In genomic region chr15:43510230-43511011, GRCh38 we compare ENCODE assay signal across 8 cellular contexts. TPM values are rescaled to one million over a fixed set of nuclear protein-coding genes. Genes with fewer than 3 reads are reported as not detected.
DNase-seq lines count a peak whose midpoint lies in the region; ATAC-seq, FAIRE-seq and TF ChIP-seq lines count a peak whose summit lies in the region.

No MANE protein-coding gene starts in this region.

- ATAC-seq in GM18873 (IDR thresholded peaks at IDR 0.05; ENCODE audit: low FRiP score, unreplicated experiment) = peak; percentile 92
- ATAC-seq in HG03135 (IDR thresholded peaks at IDR 0.05; ENCODE audit: unreplicated experiment) = peak; percentile 95

- H3K79me2 ChIP-seq in mammary epithelial cell (ENCODE audit: insufficient read depth, low read length) = no peaks in the 10 kb centered on the region

- TSS peak; percentile 74 for BruUV-seq in mammary epithelial cell (replicated peaks; lab: Mats Ljungman, UMichigan)

- TF ChIP-seq CTCF in AG04450 (IDR thresholded peaks at IDR 0.05; ENCODE audit: low read depth, low read length) (peak; percentile 45), VCaP (conservative IDR thresholded peaks at IDR 0.05) (peak; percentile 34; the same call in 1 of the 2 replicates), mammary epithelial cell (conservative IDR thresholded peaks at IDR 0.05 in 1 of 2, IDR thresholded peaks at IDR 0.05 in 1 of 2; ENCODE audit: extremely low read depth in 1 of 2, insufficient read depth in 1 of 2, low read depth in 1 of 2, low read length in 2 of 2) (peak in 1 of 2 donors; percentile 13)

- peak overlapping the region; percentile 91 for H2AFZ ChIP-seq in mammary epithelial cell (ENCODE audit: low read depth, low read length)

- no peaks in the 10 kb centered on the region for H4K20me1 ChIP-seq in mammary epithelial cell (ENCODE audit: insufficient read depth, low read length)

- H3K4me1 ChIP-seq in mammary epithelial cell (ENCODE audit: insufficient read depth, low read length) = peaks cover 10% of the 10 kb centered on the region
- no peaks in the 10 kb centered on the region for H3K4me1 ChIP-seq in small intestine (ENCODE audit: control insufficient read depth in 2 of 2, insufficient read depth in 1 of 2, low read depth in 1 of 2, low read length in 1 of 2)

- H3K36me3 ChIP-seq in mammary epithelial cell (ENCODE audit: insufficient read depth, low read length) (no peaks in the 10 kb centered on the region), small intestine (ENCODE audit: control insufficient read depth in 2 of 2, insufficient read depth in 2 of 2, low read length in 2 of 2) (no peaks in the 10 kb centered on the region)

- CTCF ChIA-PET in AG04450 (lab: Charles Lee) (interaction anchor here (0.7 to 6.7 kb wide), 10 partner anchors 9 to 137 kb away, joined by 3 to 39 read pairs (median 4); partner anchors contain the start of gene TP53BP1), mammary epithelial cell (lab: Charles Lee; ENCODE audit: low non-redundant PET) (interaction anchor here (0.6 to 2.8 kb wide), 4 partner anchors 27 to 1035 kb away, joined by 3 to 14 read pairs (median 8); partner anchors contain the start of gene TGM5)

- peak overlapping the region; percentile 78 for H3K9ac ChIP-seq in mammary epithelial cell (ENCODE audit: insufficient read depth, low read length)

- in situ Hi-C loops in mammary epithelial cell (cut with MboI; ENCODE audit: low sequenced_read_pairs in 2 of 2) = no loop called here

- no peak for FAIRE-seq in small intestine (lab: Jason Lieb, UNC)

- peak overlapping the region; percentile 73 for H3K4me3 ChIP-seq in AG04450 (ENCODE audit: low read depth, low read length)
- H3K4me3 ChIP-seq in mammary epithelial cell (replicated peaks in 1 of 3; ENCODE audit: insufficient read depth in 1 of 3, low read depth in 2 of 3, low read length in 3 of 3) = peak overlapping the region; percentile 59 to 83 (median 72)
- peak overlapping the region; percentile 16 to 44 for H3K4me3 ChIP-seq in small intestine (ENCODE audit: low read depth in 1 of 2, low read length in 2 of 2)

- H3K27me3 ChIP-seq in AG04450 (ENCODE audit: control insufficient read depth, insufficient read depth, low read length) (no peaks in the 10 kb centered on the region), mammary epithelial cell (ENCODE audit: insufficient read depth, low read length) (no peaks in the 10 kb centered on the region), small intestine (ENCODE audit: control insufficient read depth in 2 of 2, insufficient read depth in 2 of 2, low read length in 2 of 2) (no peaks in the 10 kb centered on the region)

- 5% methylated on average over 15 of the region's 41 CpGs for WGBS in mammary epithelial cell (ENCODE audit: low coverage, missing lambda C conversion rate)
- WGBS in small intestine, 3 donors = 1 to 2% (median 1%) methylated on average over 35 to 41 of the region's 41 CpGs

- H3K9me3 ChIP-seq in AG04450 (ENCODE audit: control insufficient read depth, insufficient read depth, low read length) (no peaks in the 10 kb centered on the region), mammary epithelial cell (replicated peaks; ENCODE audit: insufficient read depth, low read length) (no peaks in the 10 kb centered on the region), small intestine (ENCODE audit: control insufficient read depth, low read depth) (no peaks in the 10 kb centered on the region)

- intact Hi-C loops in mammary epithelial cell (cut with micrococcal nuclease) = loop anchor here (1.0 kb wide), 1 partner anchor 69 kb away; no protein-coding TSS in a partner anchor

- DNase-seq in AG04450 (ENCODE audit: low read depth, low spot score) = peak; percentile 96
- peak; percentile 96 for DNase-seq in NCI-H2196 (lab: John Stamatoyannopoulos, UW; ENCODE audit: unreplicated experiment)
- peak; percentile 96 for DNase-seq in mammary epithelial cell
- DNase-seq in iPS-NIHi11 (ENCODE audit: low spot score) = peak; percentile 96
- DNase-seq in small intestine = peak; percentile 97

- H3K27ac ChIP-seq in AG04450 (ENCODE audit: low read depth, low read length) (peak overlapping the region; percentile 81), VCaP (peak overlapping the region; percentile 83), mammary epithelial cell (ENCODE audit: insufficient read depth, low read depth, low read length) (peak overlapping the region; percentile 69), small intestine (ENCODE audit: low read depth in 1 of 2, low read length in 1 of 2) (peak overlapping the region in 1 of 2 donors; percentile 76)

- POLR2A ChIA-PET in AG04450 (lab: Yijun Ruan, JAX) = interaction anchor here (0.6 to 2.1 kb wide), 14 partner anchors 8 to 619 kb away, joined by 3 to 17 read pairs (median 4); partner anchors contain the start of gene TP53BP1

- H3K4me2 ChIP-seq in mammary epithelial cell (ENCODE audit: insufficient read depth, low read depth, low read length) = peak overlapping the region; percentile 91

- dilution Hi-C loops in mammary epithelial cell (cut with HindIII; ENCODE audit: low sequenced_read_pairs) = loop anchor here (5.0 kb wide), 1 partner anchor 93 kb away; no protein-coding TSS in a partner anchor

RNA-seq across cellular contexts. Expression of gene MAP1A, which starts 7.0 kb away (rescaled TPM):
- polyA plus RNA-seq in AG04450 (2011; rRNA removed) (48.5 and 52.9 TPM in 2 replicates), mammary epithelial cell (1.1 TPM), small intestine (1 to 10 TPM in 1 of 3 donors, under 1 TPM in 2; 0.22 to 4.2 (median 0.27) TPM)
- polyA minus RNA-seq in AG04450 (2011; rRNA and poly(A)+ RNA removed) = 181 and 203 TPM in 2 replicates
- total RNA-seq in mammary epithelial cell = 10 to 100 TPM in 1 of 2 donors, under 1 TPM in 1; 0.52 to 12.2 TPM
- 3.8 TPM for polyA minus RNA-seq in mammary epithelial cell

RNA-seq across cellular contexts. Expression of gene TP53BP1, which starts 17.5 kb away (rescaled TPM):
- 76.6 and 85.6 TPM in 2 replicates for polyA plus RNA-seq in AG04450 (2011; rRNA removed)
- 151 and 161 TPM in 2 replicates for polyA minus RNA-seq in AG04450 (2011; rRNA and poly(A)+ RNA removed)
- total RNA-seq in mammary epithelial cell = 10 to 100 TPM; 41.7 to 68.7 TPM
- polyA plus RNA-seq in mammary epithelial cell = 23.6 TPM
- polyA minus RNA-seq in mammary epithelial cell = 44.6 TPM
- polyA plus RNA-seq in small intestine = 1 to 10 TPM; 1.1 to 8.8 (median 2.5) TPM
